11 cellular contexts compared by ENCODE assay signal in genomic region chr12:23482571-23482970, GRCh38.
"Had no signal": no experiment of that assay in that cellular context is flagged by ENCODE, and none has a peak within 500 bp of the region (broad histone marks: within the 10 kb centered on the region; RNA-seq: fewer than 3 reads in every experiment).

No MANE protein-coding gene starts in this region.

- FAIRE-seq: H1, H54 had no signal

- H3K9me3 ChIP-seq: HAP-1 had no signal

- H3K27ac ChIP-seq: GM23248 had no signal

- ATAC-seq: GM23338, HCT116 had no signal

- H3K36me3 ChIP-seq: HAP-1 had no signal

- H3K4me3 ChIP-seq: GM23248, GM23338, HAP-1 had no signal

- H3K4me1 ChIP-seq: HAP-1 had no signal

- DNase-seq: GM23248, GOT3, H7, H9, HCEC 1CT, HFFc6 had no signal
